ENCODE assay signal across 10 cellular contexts in the genomic region with DNA sequence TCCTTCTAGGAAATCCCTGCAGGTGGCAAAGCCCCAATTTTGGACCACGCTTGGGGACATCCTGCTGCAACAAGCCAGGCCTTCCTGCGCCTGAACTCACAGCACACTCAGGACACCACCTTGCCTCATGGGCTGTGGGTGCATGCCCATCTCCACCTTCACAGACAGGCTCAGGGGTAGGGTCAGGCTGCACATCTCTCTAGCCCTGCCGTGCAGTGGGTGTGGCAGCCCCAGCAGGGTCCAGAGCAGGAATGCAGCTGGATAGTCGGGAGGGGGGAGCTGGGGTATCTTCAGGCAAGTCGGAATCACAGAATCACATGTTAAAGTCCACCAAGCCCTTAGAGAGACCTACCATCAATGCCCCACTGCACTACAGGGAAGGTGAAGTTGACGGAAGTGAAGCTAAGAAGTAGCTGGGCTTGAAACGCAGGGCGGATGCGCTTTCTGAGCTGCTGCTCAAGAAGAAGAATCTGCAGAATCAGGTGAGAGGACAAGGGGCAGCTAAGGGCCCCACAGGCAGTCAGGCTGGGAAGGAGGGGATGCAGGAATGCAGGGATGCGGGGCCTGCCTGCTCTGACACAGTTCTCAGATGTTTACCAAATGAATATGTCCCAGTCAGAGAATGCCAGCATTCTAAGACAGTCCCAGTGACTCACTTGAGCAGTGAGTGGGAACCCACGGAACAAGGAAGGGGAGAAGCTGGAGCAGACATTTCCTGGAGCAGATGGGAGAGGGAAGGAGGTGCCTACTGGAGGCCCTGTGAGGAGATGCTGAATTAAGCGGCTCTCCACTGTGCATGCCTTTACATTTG. TPM values are rescaled to one million over a fixed set of nuclear protein-coding genes. Genes with fewer than 3 reads are reported as not detected.
DNase-seq lines count a peak whose midpoint lies in the region; ATAC-seq and TF ChIP-seq lines count a peak whose summit lies in the region.
"Had no signal": no experiment of that assay in that cellular context is flagged by ENCODE, and none has a peak within 500 bp of the region (broad histone marks: within the 10 kb centered on the region; RNA-seq: fewer than 3 reads in every experiment).

No MANE protein-coding gene starts in this region.

- intact Hi-C loops in A673 (cut with micrococcal nuclease; ENCODE audit: unreplicated experiment) = no loop called here

- no peaks in the 10 kb centered on the region for H3K4me1 ChIP-seq in A673 (ENCODE audit: insufficient read depth, low read length, poor library complexity, severe bottlenecking)

- no peak overlapping the region for H3K27ac ChIP-seq in A673 (ENCODE audit: low read depth, low read length, poor library complexity, severe bottlenecking)

- H3K27me3 Mint-ChIP-seq in naive thymus-derived CD8-positive, alpha-beta T cell = peaks cover 0 to 1% (median 0%) of the 10 kb centered on the region in 5 donors
- H3K27me3 Mint-ChIP-seq: activated naive CD8-positive, alpha-beta T cell treated with anti-CD3 and anti-CD28 coated beads, Interleukin-2, amount 10 ng/mL, durations not matched to agents 7 days and 5 days had no signal

- H3K27me3 ChIP-seq in MG63 = no peaks in the 10 kb centered on the region
- H3K27me3 ChIP-seq in A673 (replicated peaks; ENCODE audit: insufficient read depth, low read depth, low read length, poor library complexity) = no peaks in the 10 kb centered on the region

- no peaks in the 10 kb centered on the region for H3K36me3 ChIP-seq in MG63
- no peaks in the 10 kb centered on the region for H3K36me3 ChIP-seq in A673 (ENCODE audit: insufficient read depth, low read length, poor library complexity, severe bottlenecking)

- BruUV-seq in A673 (replicated peaks; lab: Mats Ljungman, UMichigan) = no TSS peak

- H3K4me3 Mint-ChIP-seq in naive thymus-derived CD8-positive, alpha-beta T cell = no peak overlapping the region
- H3K4me3 Mint-ChIP-seq: activated naive CD8-positive, alpha-beta T cell treated with anti-CD3 and anti-CD28 coated beads, Interleukin-2, amount 10 ng/mL, durations not matched to agents 7 days and 5 days had no signal

- POLR2A ChIA-PET in naive thymus-derived CD8-positive, alpha-beta T cell (lab: Charles Lee) = interaction anchor here (1.1 to 5.0 kb wide), 3 partner anchors 8 to 20 kb away, joined by 3 to 27 read pairs (median 5); no protein-coding TSS in a partner anchor
- POLR2A ChIA-PET in A673 (lab: Charles Lee; ENCODE audit: low non-redundant PET) = no interaction called here

- DNase-seq in AG20443 (ENCODE audit: low spot score) (peak; percentile 89), MG63 (peak; percentile 23), epidermal melanocyte (ENCODE audit: insufficient read length, low spot score) (peak; percentile 44), mucosa of gallbladder (ENCODE audit: low spot score) (no peak), GF-D8 (lab: John Stamatoyannopoulos, UW) (no peak), A673 (ENCODE audit: low spot score) (no peak), NCI-H128 (lab: John Stamatoyannopoulos, UW; ENCODE audit: unreplicated experiment) (no peak)
- no peak for DNase-seq in naive thymus-derived CD8-positive, alpha-beta T cell
- DNase-seq: activated naive CD8-positive, alpha-beta T cell treated with anti-CD3 and anti-CD28 coated beads, Interleukin-2, amount 10 ng/mL, durations not matched to agents 7 days and 5 days; left ventricle myocardium superior had no signal

- no peak for ATAC-seq in naive thymus-derived CD8-positive, alpha-beta T cell
- ATAC-seq: left ventricle myocardium superior had no signal

- CTCF ChIA-PET in A673 (lab: Charles Lee) = no interaction called here

- peaks cover 19 to 62% (median 33%) of the 10 kb centered on the region in 4 donors for H3K4me1 Mint-ChIP-seq in naive thymus-derived CD8-positive, alpha-beta T cell

- no peaks in the 10 kb centered on the region for H3K9me3 Mint-ChIP-seq in naive thymus-derived CD8-positive, alpha-beta T cell
- H3K9me3 Mint-ChIP-seq: activated naive CD8-positive, alpha-beta T cell treated with anti-CD3 and anti-CD28 coated beads, Interleukin-2, amount 10 ng/mL, durations not matched to agents 7 days and 5 days had no signal

- H3K27ac Mint-ChIP-seq in naive thymus-derived CD8-positive, alpha-beta T cell = peak overlapping the region in 6 of 10 donors; percentile 40 to 96 (median 71)
- H3K27ac Mint-ChIP-seq: activated naive CD8-positive, alpha-beta T cell treated with anti-CD3 and anti-CD28 coated beads, Interleukin-2, amount 10 ng/mL, durations not matched to agents 7 days and 5 days had no signal

- H3K9me3 ChIP-seq in MG63 = no peaks in the 10 kb centered on the region
- no peaks in the 10 kb centered on the region for H3K9me3 ChIP-seq in A673 (ENCODE audit: low read depth, low read length, poor library complexity, severe bottlenecking)

- no peak overlapping the region for H3K4me3 ChIP-seq in MG63
- H3K4me3 ChIP-seq in A673 (ENCODE audit: low read depth, low read length, poor library complexity, severe bottlenecking) = no peak overlapping the region

- no peak for TF ChIP-seq CTCF in A673 (conservative IDR thresholded peaks at IDR 0.05; ENCODE audit: low read depth, low read length)

- peaks cover 0 to 10% (median 8%) of the 10 kb centered on the region in 3 donors for H3K36me3 Mint-ChIP-seq in naive thymus-derived CD8-positive, alpha-beta T cell

RNA-seq across cellular contexts. Expression of a gene that starts 11.3 kb away (rescaled TPM):
- 45.1 and 59.9 TPM in 2 replicates for total RNA-seq in MG63 (2014; rRNA removed; shearing (Covaris generic); ENCODE audit: low replicate concordance)
- 100 to 1,000 TPM; 125 to 134 TPM for total RNA-seq in naive thymus-derived CD8-positive, alpha-beta T cell
- polyA plus RNA-seq in naive thymus-derived CD8-positive, alpha-beta T cell = 100 to 1,000 TPM; 128 to 152 (median 141) TPM
- 141 TPM for total RNA-seq in mucosa of gallbladder
- 34.8 and 37.5 TPM in 2 replicates for total RNA-seq in A673 (2021)

RNA-seq across cellular contexts. Expression of a gene that starts 39.6 kb away (rescaled TPM):
- 4.2 and 17.6 TPM in 2 replicates for total RNA-seq in MG63 (2014; rRNA removed; shearing (Covaris generic); ENCODE audit: low replicate concordance)
- 10 to 100 TPM; 21.0 to 21.4 TPM for total RNA-seq in naive thymus-derived CD8-positive, alpha-beta T cell
- polyA plus RNA-seq in naive thymus-derived CD8-positive, alpha-beta T cell = 10 to 100 TPM; 37.9 to 48.1 (median 39.0) TPM
- 35.0 TPM for total RNA-seq in mucosa of gallbladder
- 92.7 and 97.3 TPM in 2 replicates for total RNA-seq in A673 (2021)

RNA-seq across cellular contexts. Expression of a gene that starts 57.0 kb away (rescaled TPM):
- total RNA-seq in MG63 (2014; rRNA removed; shearing (Covaris generic); ENCODE audit: low replicate concordance) = not detected in 2 replicates
- 10 to 100 TPM; 56.6 to 57.1 TPM for total RNA-seq in naive thymus-derived CD8-positive, alpha-beta T cell
- 10 to 100 TPM; 29.9 to 37.2 (median 35.0) TPM for polyA plus RNA-seq in naive thymus-derived CD8-positive, alpha-beta T cell
- total RNA-seq in mucosa of gallbladder (11.8 TPM), A673 (2021) (4.1 and 4.2 TPM in 2 replicates)

Comparison
In these comparisons a context has a peak if more than half of its experiments do, and no peak if none do; other contexts are left out.
1. DNase-seq: peak in AG20443 (single experiment), MG63 (single experiment) and epidermal melanocyte (single experiment); none in naive thymus-derived CD8-positive, alpha-beta T cell (0 of 10), mucosa of gallbladder (single experiment), GF-D8 (single experiment), A673 (single experiment) and NCI-H128 (single experiment).